ENCODE assay signal across 26 cellular contexts in the genomic region with DNA sequence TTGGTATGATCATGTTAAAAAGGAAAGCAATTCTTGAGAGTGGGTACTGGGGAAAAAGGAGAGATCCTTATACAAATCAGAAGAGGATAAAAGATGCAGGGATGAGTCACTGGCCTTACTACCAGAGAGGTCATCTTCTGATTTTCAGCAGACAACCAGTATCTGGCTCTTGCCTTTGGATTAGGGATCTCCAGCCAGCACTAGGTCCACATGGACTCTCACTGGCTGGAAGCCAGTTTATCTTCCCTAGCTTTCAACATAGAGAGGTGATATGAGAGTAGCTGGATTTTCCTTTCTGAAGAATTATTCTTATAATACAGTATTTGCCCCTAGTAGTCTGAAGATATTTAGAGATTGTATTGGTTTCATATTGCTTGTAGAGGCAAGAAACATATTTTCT. TPM values are rescaled to one million over a fixed set of nuclear protein-coding genes. Genes with fewer than 3 reads are reported as not detected.
"Had no signal": no experiment of that assay in that cellular context is flagged by ENCODE, and none has a peak within 500 bp of the region (broad histone marks: within the 10 kb centered on the region; RNA-seq: fewer than 3 reads in every experiment).

No MANE protein-coding gene starts in this region.

- H3K27ac ChIP-seq: colonic mucosa, gastroesophageal sphincter, lower lobe of right lung, spleen, tibial artery had no signal

- H3K36me3 ChIP-seq: colonic mucosa, gastroesophageal sphincter, lower lobe of right lung, spleen, tibial artery had no signal

- H3K4me3 ChIP-seq: colonic mucosa, dorsolateral prefrontal cortex, gastroesophageal sphincter, lower lobe of right lung, spleen, tibial artery had no signal

- ATAC-seq: activated T-cell treated with anti-CD3 and anti-CD28 coated beads, Interleukin-2, amount 50 U/mL, for 72 hours; effector memory CD8-positive, alpha-beta T cell; esophagus mucosa; gastroesophageal sphincter; lower lobe of right lung; sciatic nerve had no signal

- DNase-seq: activated CD4-positive, alpha-beta memory T cell treated with anti-CD3 and anti-CD28 coated beads for 36 hours; activated CD4-positive, alpha-beta T cell treated with anti-CD3 and anti-CD28 coated beads for 48 hours; activated effector memory CD4-positive, alpha-beta T cell treated with Interleukin-2 at 50 U/mL for 16 hours; activated naive CD4-positive, alpha-beta T cell treated with anti-CD3 and anti-CD28 coated beads for 36 hours; activated T-cell treated with anti-CD3 and anti-CD28 coated beads, Interleukin-2, amount 50 U/mL, for 72 hours; anterior cingulate cortex; colonic mucosa; dorsolateral prefrontal cortex; effector memory CD8-positive, alpha-beta T cell; head of caudate nucleus; lower lobe of right lung; naive B cell; nucleus accumbens; spleen; stimulated activated CD4-positive, alpha-beta T cell treated with anti-CD3 and anti-CD28 coated beads, Interleukin-4, amount 100 ng/mL, for 24 hours; tibial artery had no signal

- H3K9me3 ChIP-seq: colonic mucosa, gastroesophageal sphincter, lower lobe of right lung, spleen, tibial artery had no signal

- H3K4me1 ChIP-seq: colonic mucosa, gastroesophageal sphincter, lower lobe of right lung, spleen, tibial artery had no signal

- H3K27me3 ChIP-seq: colonic mucosa, gastroesophageal sphincter, tibial artery had no signal

RNA-seq across cellular contexts. Expression of a gene that starts 30.2 kb away (rescaled TPM):
- total RNA-seq: activated CD4-positive, alpha-beta memory T cell treated with anti-CD3 and anti-CD28 coated beads for 36 hours; endothelial cell of umbilical vein; esophagus mucosa; mesenteric fat pad; sciatic nerve had no signal
- polyA plus RNA-seq: endothelial cell of umbilical vein, neural cell had no signal

RNA-seq across cellular contexts. Expression of a gene that starts 53.6 kb away (rescaled TPM):
- total RNA-seq: activated CD4-positive, alpha-beta memory T cell treated with anti-CD3 and anti-CD28 coated beads for 36 hours; activated naive CD4-positive, alpha-beta T cell treated with anti-CD3 and anti-CD28 coated beads for 36 hours; activated T-cell treated with anti-CD3 and anti-CD28 coated beads, Interleukin-2, amount 50 U/mL, for 72 hours; endothelial cell of umbilical vein; esophagus mucosa; gastroesophageal sphincter; lower lobe of right lung; mesenteric fat pad; mucosa of gallbladder; sciatic nerve; spleen; T-helper 2 cell treated with Interferon-gamma antibody and Interleukin-4, amounts not matched to agents 100 ng/mL and 5 ng/mL, for 36 hours; ureter had no signal
- polyA plus RNA-seq: endothelial cell of umbilical vein, keratinocyte, neural cell had no signal
